In the genomic region with DNA sequence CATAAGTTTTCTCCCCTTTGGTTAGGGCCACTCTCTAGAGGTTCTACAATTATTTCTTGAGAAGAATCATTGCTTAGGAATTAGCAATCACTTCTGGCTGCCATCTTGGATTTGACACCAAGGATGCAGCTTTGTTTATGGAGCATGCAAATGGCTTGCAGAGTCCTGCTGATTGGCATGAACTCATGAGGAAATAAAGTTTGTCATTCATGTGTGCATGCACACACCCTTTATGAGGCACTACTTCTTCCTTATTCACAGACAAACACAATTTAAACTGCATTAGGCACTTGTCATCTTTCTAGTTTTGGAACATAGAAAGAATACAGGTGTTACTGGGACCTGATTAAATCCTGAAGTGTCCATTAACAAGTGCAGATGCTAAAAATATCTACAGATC, we compare ENCODE assay signal across 20 cellular contexts.
"Had no signal": no experiment of that assay in that cellular context is flagged by ENCODE, and none has a peak within 500 bp of the region (broad histone marks: within the 10 kb centered on the region; RNA-seq: fewer than 3 reads in every experiment).

No MANE protein-coding gene starts in this region.

- H3K4me2 ChIP-seq: SK-N-SH had no signal

- H3K9ac ChIP-seq: SK-N-SH had no signal

- DNase-seq: KBM-7, MV-4-11, NCI-H1048, NCI-H1105, NCI-H1417, NCI-H1436 treated with DMSO at 0.1 percent for 48 hours, NCI-H1694, NCI-H187 treated with DMSO at 0.1 percent for 48 hours, NCI-H2029 treated with DMSO at 0.1 percent for 48 hours, NCI-H2171, NCI-H226, NCI-H446, NCI-H510A, NCI-H524 treated with DMSO at 0.1 percent for 48 hours, NCI-H69, NCI-H774, SHP77, SK-N-SH had no signal

- ATAC-seq: Panc1 had no signal

- H3K27ac ChIP-seq: RWPE1 had no signal

- H3K9me3 ChIP-seq: SK-N-SH had no signal
